17 cellular contexts compared by ENCODE assay signal in genomic region chr12:90404071-90404470, GRCh38.
A peak's percentile ranks its signal among the peaks of the same experiment; 100 is the strongest.
DNase-seq lines count a peak whose midpoint lies in the region; ATAC-seq, FAIRE-seq and TF ChIP-seq lines count a peak whose summit lies in the region.
"Had no signal": no experiment of that assay in that cellular context is flagged by ENCODE, and none has a peak within 500 bp of the region (broad histone marks: within the 10 kb centered on the region; RNA-seq: fewer than 3 reads in every experiment).

No MANE protein-coding gene starts in this region.

- ATAC-seq in GM18870 (IDR thresholded peaks at IDR 0.05; ENCODE audit: unreplicated experiment) = peak; percentile 80
- peak; percentile 73 for ATAC-seq in GM21529 (IDR thresholded peaks at IDR 0.05; ENCODE audit: unreplicated experiment)
- peak; percentile 92 for ATAC-seq in HG03159 (IDR thresholded peaks at IDR 0.05; ENCODE audit: unreplicated experiment)
- ATAC-seq in GM12878 = peak; percentile 58
- ATAC-seq in natural killer cell treated with Interleukin-12 subunit alpha and Interleukin-12 subunit beta and Interleukin-15 and Interleukin-18, amount 100 ng/mL, for 72 hours = no peak
- ATAC-seq: stimulated activated naive CD8-positive, alpha-beta T cell treated with anti-CD3 and anti-CD28 coated beads, Interleukin-15, Interleukin-2, amounts not matched to agents 100 U/mL and 50 U/mL, for 24 hours had no signal

- no peak overlapping the region for H2BK5ac ChIP-seq in H9 (ENCODE audit: insufficient read length, low read length)

- no peak for FAIRE-seq in GM12878 (lab: Jason Lieb, UNC)
- FAIRE-seq: endothelial cell of umbilical vein had no signal

- H2AK5ac ChIP-seq in H9 (ENCODE audit: insufficient read length, low read length) = no peak overlapping the region

- H3K79me2 ChIP-seq in GM12878 (ENCODE audit: control insufficient read depth, insufficient read depth, low read length) (no peaks in the 10 kb centered on the region), H9 (ENCODE audit: insufficient read depth, low read length) (no peaks in the 10 kb centered on the region)

- H2BK20ac ChIP-seq in H9 (ENCODE audit: low read depth, low read length, poor library complexity, severe bottlenecking) = no peak overlapping the region

- H3K56ac ChIP-seq in H9 (ENCODE audit: insufficient read length, low read depth, low read length) = no peak overlapping the region

- intact Hi-C loops in GM12878 (cut with micrococcal nuclease; ENCODE audit: unreplicated experiment) = no loop called here

- H2AFZ ChIP-seq in GM12878 (ENCODE audit: control insufficient read depth, low read depth, low read length) (no peak overlapping the region), H9 (ENCODE audit: low read length) (no peak overlapping the region)

- H3K4me1 ChIP-seq in GM12878 (ENCODE audit: control insufficient read depth, insufficient read depth, low read length) (no peaks in the 10 kb centered on the region), H9 (ENCODE audit: insufficient read depth, low read length) (no peaks in the 10 kb centered on the region)

- no peak overlapping the region for H4K5ac ChIP-seq in H9 (ENCODE audit: insufficient read length, low read depth, low read length)

- H3K23me2 ChIP-seq in H9 (ENCODE audit: insufficient read length, low read depth, low read length, poor library complexity, severe bottlenecking) = no peaks in the 10 kb centered on the region

- H4K8ac ChIP-seq in H9 (replicated peaks; ENCODE audit: insufficient read length, low read depth, low read length) = no peak overlapping the region

- H3T11ph ChIP-seq in H9 (ENCODE audit: low read length) = no peak overlapping the region

- no peak overlapping the region for H4K91ac ChIP-seq in H9 (ENCODE audit: insufficient read length, low read depth, low read length)

- TF ChIP-seq CTCF in GM12878 (IDR thresholded peaks at IDR 0.05 in 2 of 3, conservative IDR thresholded peaks at IDR 0.05 in 1 of 3; ENCODE audit: control insufficient read depth in 2 of 3, extremely low read depth in 1 of 3, insufficient read depth in 1 of 3, low read depth in 3 of 3, low read length in 3 of 3) (no peak), H9 (conservative IDR thresholded peaks at IDR 0.05) (no peak)

- no peak overlapping the region for H3K4ac ChIP-seq in H9 (ENCODE audit: low read depth, low read length)

- H3K18ac ChIP-seq in H9 (ENCODE audit: insufficient read length, low read depth, low read length) = no peak overlapping the region

- no peak overlapping the region for H2BK12ac ChIP-seq in H9 (ENCODE audit: insufficient read length, low read depth, low read length)

- TF ChIP-seq POLR2A in GM12878 (IDR thresholded peaks at IDR 0.05; ENCODE audit: low read depth, low read length) = no peak

- H3K4me3 ChIP-seq in GM12878 = no peak overlapping the region

- H3K4me1 Mint-ChIP-seq in natural killer cell treated with Interleukin-12 subunit alpha and Interleukin-12 subunit beta and Interleukin-15 and Interleukin-18, amount 100 ng/mL, for 72 hours (ENCODE audit: low read depth in 2 of 2) = no peaks in the 10 kb centered on the region
- H3K4me1 Mint-ChIP-seq in H9 = peaks cover 0 to 5% of the 10 kb centered on the region in 2 experiments; a peak in 2 of 4 replicates
- H3K4me1 Mint-ChIP-seq: central memory CD8-positive, alpha-beta T cell had no signal

- peaks cover 9% of the 10 kb centered on the region for H3K9me3 Mint-ChIP-seq in natural killer cell treated with Interleukin-12 subunit alpha and Interleukin-12 subunit beta and Interleukin-15 and Interleukin-18, amount 100 ng/mL, for 72 hours
- no peaks in the 10 kb centered on the region for H3K9me3 Mint-ChIP-seq in H9
- H3K9me3 Mint-ChIP-seq: central memory CD8-positive, alpha-beta T cell had no signal

- CTCF ChIA-PET in GM12878 (lab: Yijun Ruan, JAX) = no interaction called here

- no peak overlapping the region for H3K27ac Mint-ChIP-seq in natural killer cell treated with Interleukin-12 subunit alpha and Interleukin-12 subunit beta and Interleukin-15 and Interleukin-18, amount 100 ng/mL, for 72 hours
- no peak overlapping the region; a peak in 1 of 7 replicates for H3K27ac Mint-ChIP-seq in H9

- in situ Hi-C loops in GM12878 (cut with MboI) = no loop called here

- H3K9ac ChIP-seq in GM12878 (ENCODE audit: control insufficient read depth, insufficient read depth, low read length) = no peak overlapping the region
- no peak overlapping the region for H3K9ac ChIP-seq in H9 (ENCODE audit: extremely low read depth, insufficient read length, low read length)

- H3K4me3 Mint-ChIP-seq in natural killer cell treated with Interleukin-12 subunit alpha and Interleukin-12 subunit beta and Interleukin-15 and Interleukin-18, amount 100 ng/mL, for 72 hours = no peak overlapping the region
- H3K4me3 Mint-ChIP-seq in H9 = no peak overlapping the region
- H3K4me3 Mint-ChIP-seq: central memory CD8-positive, alpha-beta T cell had no signal

- H2BK120ac ChIP-seq in H9 (ENCODE audit: low read depth, low read length, poor library complexity, severe bottlenecking) = no peak overlapping the region

- DNase-seq in GM12878 (ENCODE audit: low read depth, low spot score) = no peak
- no peak for DNase-seq in NCI-H2107 (lab: John Stamatoyannopoulos, UW)
- no peak for DNase-seq in NCI-H2081 (lab: John Stamatoyannopoulos, UW)
- DNase-seq in natural killer cell treated with Interleukin-12 subunit alpha and Interleukin-12 subunit beta and Interleukin-15 and Interleukin-18, amount 100 ng/mL, for 72 hours (ENCODE audit: low spot score) = no peak
- DNase-seq in H9 = no peak
- DNase-seq: activated CD4-positive, CD25-positive, alpha-beta regulatory T cell; DMS53; mesendoderm; NCI-H1092 treated with DMSO at 0.1 percent for 48 hours; stimulated activated naive CD8-positive, alpha-beta T cell treated with anti-CD3 and anti-CD28 coated beads, Interleukin-15, Interleukin-2, amounts not matched to agents 100 U/mL and 50 U/mL, for 24 hours; SW 1271 had no signal

- BruUV-seq in GM12878 (replicated peaks; lab: Mats Ljungman, UMichigan) = no TSS peak

- H2BK15ac ChIP-seq in H9 (ENCODE audit: low read depth, low read length) = no peak overlapping the region

- H3K36me3 ChIP-seq in GM12878 (ENCODE audit: control insufficient read depth in 2 of 2, insufficient read depth in 2 of 2, low read length in 1 of 2) = no peaks in the 10 kb centered on the region
- H3K36me3 ChIP-seq: neutrophil had no signal

- no peaks in the 10 kb centered on the region for H4K20me1 ChIP-seq in GM12878 (ENCODE audit: control insufficient read depth, insufficient read depth)
- H4K20me1 ChIP-seq in H9 (ENCODE audit: control insufficient read depth, insufficient read depth, insufficient read length) = no peaks in the 10 kb centered on the region

- TF ChIP-seq RAD21 in GM12878 (IDR thresholded peaks at IDR 0.05; ENCODE audit: insufficient read depth, low read depth, low read length) = no peak

- no peak overlapping the region for H3K27ac ChIP-seq in GM12878 (ENCODE audit: control insufficient read depth, insufficient read depth)
- H3K27ac ChIP-seq in H9 (ENCODE audit: insufficient read length, low read depth, low read length) = no peak overlapping the region
- H3K27ac ChIP-seq: neutrophil had no signal

- no peaks in the 10 kb centered on the region for H3K79me1 ChIP-seq in H9 (ENCODE audit: insufficient read depth, low read depth, low read length, poor library complexity, severe bottlenecking)

- RAD21 ChIA-PET in GM12878 (lab: Charles Lee; ENCODE audit: unreplicated experiment) = no interaction called here

- H3K14ac ChIP-seq in H9 (ENCODE audit: insufficient read depth, low read length) = no peak overlapping the region

- POLR2A ChIA-PET in GM12878 (lab: Charles Lee) = no interaction called here

- no peak for TF ChIP-seq EP300 in GM12878 (IDR thresholded peaks at IDR 0.05; ENCODE audit: borderline replicate concordance in 1 of 2, control insufficient read depth in 1 of 2, low read depth in 2 of 2, low read length in 2 of 2)

- SMC1A ChIA-PET in GM12878 (lab: Charles Lee; ENCODE audit: uncharacterized antibody, unreplicated experiment) = no interaction called here

- no peaks in the 10 kb centered on the region for H3K9me3 ChIP-seq in GM12878 (replicated peaks; ENCODE audit: control insufficient read depth, insufficient read depth, low read length)
- H3K9me3 ChIP-seq in H9 (ENCODE audit: control insufficient read depth, low read depth, low read length) = no peaks in the 10 kb centered on the region
- H3K9me3 ChIP-seq: neutrophil had no signal

- H3K23ac ChIP-seq in H9 (ENCODE audit: insufficient read length, low read depth, low read length) = no peak overlapping the region

- H3K36me3 Mint-ChIP-seq in natural killer cell treated with Interleukin-12 subunit alpha and Interleukin-12 subunit beta and Interleukin-15 and Interleukin-18, amount 100 ng/mL, for 72 hours = no peaks in the 10 kb centered on the region
- H3K36me3 Mint-ChIP-seq in H9 (ENCODE audit: insufficient read depth in 1 of 3, low read depth in 3 of 3) = no peaks in the 10 kb centered on the region; a peak in 1 of 7 replicates

- H3K27me3 ChIP-seq in GM12878 (replicated peaks in 1 of 2; ENCODE audit: control insufficient read depth in 2 of 2, insufficient read depth in 2 of 2, low read length in 1 of 2) = no peaks in the 10 kb centered on the region
- H3K27me3 ChIP-seq in H9 (ENCODE audit: insufficient read depth, low read length) = no peaks in the 10 kb centered on the region
- H3K27me3 ChIP-seq: neutrophil had no signal

- H3K27me3 Mint-ChIP-seq in natural killer cell treated with Interleukin-12 subunit alpha and Interleukin-12 subunit beta and Interleukin-15 and Interleukin-18, amount 100 ng/mL, for 72 hours = no peaks in the 10 kb centered on the region
- no peaks in the 10 kb centered on the region for H3K27me3 Mint-ChIP-seq in H9 (ENCODE audit: low read depth)
- H3K27me3 Mint-ChIP-seq: central memory CD8-positive, alpha-beta T cell had no signal

- H3K4me2 ChIP-seq in GM12878 (ENCODE audit: control insufficient read depth, insufficient read depth) (no peak overlapping the region), H9 (ENCODE audit: insufficient read depth, insufficient read length, low read length) (no peak overlapping the region)

TF ChIP-seq in GM12878, 131 proteins besides CTCF, POLR2A, EP300 and RAD21 (continues in another document):
- no peak for TF ChIP-seq TAF1 (IDR thresholded peaks at IDR 0.05; ENCODE audit: borderline replicate concordance, low read depth, low read length)

Comparison
In these comparisons a context has a peak if more than half of its experiments do, and no peak if none do; other contexts are left out.
1. ATAC-seq: peak in GM18870 (single experiment), GM21529 (single experiment), HG03159 (single experiment) and GM12878 (single experiment); none in natural killer cell treated with Interleukin-12 subunit alpha and Interleukin-12 subunit beta and Interleukin-15 and Interleukin-18, amount 100 ng/mL, for 72 hours (0 of 2).